Comparison of ENCODE assay signal across 8 cellular contexts in genomic region chr2:235493775-235494715, GRCh38. TPM values are rescaled to one million over a fixed set of nuclear protein-coding genes. Genes with fewer than 3 reads are reported as not detected.
DNase-seq lines count a peak whose midpoint lies in the region; ATAC-seq and TF ChIP-seq lines count a peak whose summit lies in the region.

AGAP1 (plus strand) TSS chr2:235494043.

- TF ChIP-seq EP300 in tibial nerve (IDR thresholded peaks at IDR 0.05), result peak in 1 of 2 donors; percentile 20

- no peak for DNase-seq in CD4-positive, CD25-positive, alpha-beta regulatory T cell
- DNase-seq in NCI-H2081 treated with DMSO at 0.1 percent for 48 hours (lab: John Stamatoyannopoulos, UW) (peak; percentile 35), fibroblast of gingiva (ENCODE audit: low read depth) (peak; percentile 91), mucosa of gallbladder (ENCODE audit: low spot score) (peak; percentile 89), tibial nerve (ENCODE audit: low spot score in 2 of 2) (peak; percentile 73 to 81)
- DNase-seq in activated CD4-positive, alpha-beta memory T cell treated with anti-CD3 and anti-CD28 coated beads for 36 hours, result no peak

- H3K27ac ChIP-seq in CD4-positive, CD25-positive, alpha-beta regulatory T cell (ENCODE audit: insufficient read depth, low read length, poor library complexity, severe bottlenecking), result no peak within 1 kb of the TSS
- peak within 1 kb of the TSS; percentile 77 to 93 (median 82) for H3K27ac ChIP-seq in tibial nerve

- H3K4me3 ChIP-seq in CD4-positive, CD25-positive, alpha-beta regulatory T cell (ENCODE audit: low read depth, low read length), result no peak within 1 kb of the TSS
- H3K4me3 ChIP-seq in tibial nerve, result peak within 1 kb of the TSS; percentile 52 to 81 (median 70)

- H3K9me3 ChIP-seq in CD4-positive, CD25-positive, alpha-beta regulatory T cell (ENCODE audit: control insufficient read depth in 2 of 2, low read length in 2 of 2), result no peaks in the 10 kb centered on the region
- peaks cover 0 to 21% (median 0%) of the 10 kb centered on the region in 4 donors for H3K9me3 ChIP-seq in tibial nerve

- peak within 1 kb of the TSS; percentile 13 to 78 (median 62) for H3K4me3 Mint-ChIP-seq in CD4-positive, CD25-positive, alpha-beta regulatory T cell
- H3K4me3 Mint-ChIP-seq in activated CD4-positive, alpha-beta memory T cell treated with anti-CD3 and anti-CD28 coated beads for 36 hours, result peak within 1 kb of the TSS; percentile 70

- no peak within 1 kb of the TSS for H3K27ac Mint-ChIP-seq in CD4-positive, CD25-positive, alpha-beta regulatory T cell
- H3K27ac Mint-ChIP-seq in activated CD4-positive, alpha-beta memory T cell treated with anti-CD3 and anti-CD28 coated beads for 36 hours, result no peak within 1 kb of the TSS

- intact Hi-C loops in activated CD4-positive, alpha-beta memory T cell treated with anti-CD3 and anti-CD28 coated beads for 36 hours (cut with micrococcal nuclease), result no loop called here

- peaks cover 66% of the 10 kb centered on the region for H3K27me3 Mint-ChIP-seq in CD4-positive, CD25-positive, alpha-beta regulatory T cell
- peaks cover 64% of the 10 kb centered on the region for H3K27me3 Mint-ChIP-seq in activated CD4-positive, alpha-beta memory T cell treated with anti-CD3 and anti-CD28 coated beads for 36 hours

- no peaks in the 10 kb centered on the region for H3K36me3 ChIP-seq in CD4-positive, CD25-positive, alpha-beta regulatory T cell (ENCODE audit: control insufficient read depth, insufficient read depth, low read length)
- no peaks in the 10 kb centered on the region for H3K36me3 ChIP-seq in tibial nerve

- CTCF ChIA-PET in activated CD4-positive, alpha-beta memory T cell treated with anti-CD3 and anti-CD28 coated beads for 36 hours (lab: Charles Lee), result no interaction called here

- no peaks in the 10 kb centered on the region for H3K36me3 Mint-ChIP-seq in CD4-positive, CD25-positive, alpha-beta regulatory T cell
- no peaks in the 10 kb centered on the region for H3K36me3 Mint-ChIP-seq in activated CD4-positive, alpha-beta memory T cell treated with anti-CD3 and anti-CD28 coated beads for 36 hours

- TF ChIP-seq POLR2A in tibial nerve (IDR thresholded peaks at IDR 0.05), result peak in 1 of 2 donors; percentile 54

- H3K27me3 ChIP-seq in CD4-positive, CD25-positive, alpha-beta regulatory T cell (ENCODE audit: control insufficient read depth, insufficient read depth, low read length), result peaks cover 11% of the 10 kb centered on the region
- no peaks in the 10 kb centered on the region for H3K27me3 ChIP-seq in tibial nerve

- H3K9me3 Mint-ChIP-seq in CD4-positive, CD25-positive, alpha-beta regulatory T cell, result peaks cover 0 to 4% (median 0%) of the 10 kb centered on the region in 7 donors
- no peaks in the 10 kb centered on the region for H3K9me3 Mint-ChIP-seq in activated CD4-positive, alpha-beta memory T cell treated with anti-CD3 and anti-CD28 coated beads for 36 hours

- H3K4me1 ChIP-seq in CD4-positive, CD25-positive, alpha-beta regulatory T cell (ENCODE audit: control insufficient read depth, insufficient read depth, low read length, poor library complexity, severe bottlenecking), result no peaks in the 10 kb centered on the region
- H3K4me1 ChIP-seq in tibial nerve, result peaks cover 0 to 38% (median 13%) of the 10 kb centered on the region in 4 donors

- peaks cover 0 to 15% (median 6%) of the 10 kb centered on the region in 4 donors for H3K4me1 Mint-ChIP-seq in CD4-positive, CD25-positive, alpha-beta regulatory T cell
- peaks cover 8% of the 10 kb centered on the region for H3K4me1 Mint-ChIP-seq in activated CD4-positive, alpha-beta memory T cell treated with anti-CD3 and anti-CD28 coated beads for 36 hours (ENCODE audit: low read depth)

- no peak for TF ChIP-seq CTCF in tibial nerve (IDR thresholded peaks at IDR 0.05)

- WGBS in tibial nerve, 2 donors, result 2 to 4% methylated on average over 5 to 41 of the region's 156 CpGs

- POLR2A ChIA-PET in activated CD4-positive, alpha-beta memory T cell treated with anti-CD3 and anti-CD28 coated beads for 36 hours (lab: Charles Lee), result no interaction called here

- ATAC-seq in CD4-positive, CD25-positive, alpha-beta regulatory T cell (ENCODE audit: low read depth in 2 of 2), result no peak
- ATAC-seq in GM21619 (IDR thresholded peaks at IDR 0.05; ENCODE audit: unreplicated experiment) (peak; percentile 50), GM19035 (IDR thresholded peaks at IDR 0.05; ENCODE audit: unreplicated experiment) (no peak)

RNA-seq across cellular contexts. Expression of gene AGAP1, which starts in this region (rescaled TPM):
- total RNA-seq in CD4-positive, CD25-positive, alpha-beta regulatory T cell, result 0.99 TPM
- polyA plus RNA-seq in CD4-positive, CD25-positive, alpha-beta regulatory T cell, result not detected
- 1 to 10 TPM; 1.8 to 2.0 TPM for total RNA-seq in activated CD4-positive, alpha-beta memory T cell treated with anti-CD3 and anti-CD28 coated beads for 36 hours
- 44.7 TPM for total RNA-seq in mucosa of gallbladder
- 10 to 100 TPM; 33.7 to 39.9 (median 35.6) TPM for total RNA-seq in tibial nerve

Comparison
In these comparisons a context has a peak if more than half of its experiments do, and no peak if none do; other contexts are left out.
1. RNA of gene AGAP1 (total RNA-seq): 44.7 TPM in mucosa of gallbladder (single experiment) and 33.7 to 39.9 TPM in tibial nerve; 1.8 to 2.0 TPM in activated CD4-positive, alpha-beta memory T cell treated with anti-CD3 and anti-CD28 coated beads for 36 hours and 0.99 TPM in CD4-positive, CD25-positive, alpha-beta regulatory T cell (single experiment); every median in the first group is over 10 times any median in the second.
2. DNase-seq: peak in NCI-H2081 treated with DMSO at 0.1 percent for 48 hours (single experiment), fibroblast of gingiva (single experiment), mucosa of gallbladder (single experiment) and tibial nerve (2 of 2); none in CD4-positive, CD25-positive, alpha-beta regulatory T cell (0 of 3) and activated CD4-positive, alpha-beta memory T cell treated with anti-CD3 and anti-CD28 coated beads for 36 hours (single experiment).